1 cellular context compared by ENCODE assay signal in the genomic region with DNA sequence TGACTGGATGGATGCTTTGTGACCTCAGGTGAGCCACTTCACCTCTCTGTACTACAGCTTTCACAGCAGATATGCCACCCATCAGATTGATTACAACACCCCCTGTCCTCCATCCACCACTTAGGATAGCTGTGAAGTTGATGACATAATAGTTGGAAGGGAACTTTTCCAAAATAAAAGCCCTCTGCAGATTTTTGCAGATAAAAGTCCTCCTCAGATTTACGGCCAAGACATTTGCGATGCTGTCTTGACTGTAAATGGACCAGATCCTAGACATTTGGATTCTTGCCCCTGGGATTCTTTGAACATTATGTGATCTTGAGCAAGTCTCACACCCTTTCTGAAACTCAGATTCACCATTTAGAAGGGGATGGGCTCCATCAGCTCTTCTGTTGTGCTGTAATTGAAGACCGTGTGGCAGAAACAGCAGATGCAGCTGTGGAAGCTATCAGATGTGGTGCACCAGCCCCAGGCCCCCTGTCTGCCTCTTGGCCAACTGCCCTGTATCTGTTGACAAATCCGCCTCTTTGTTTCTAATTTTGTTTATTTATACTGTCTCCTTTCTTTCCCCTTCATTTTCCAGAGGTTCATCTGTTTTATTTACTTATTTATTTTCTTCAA.
TF ChIP-seq lines count a peak whose summit lies in the region.

No MANE protein-coding gene starts in this region.

TF ChIP-seq in HEK293, 187 proteins besides CTCF, POLR2A, EP300 and RAD21 (continued from another document):
- no peak for TF ChIP-seq ZNF658 (tag by site-specific recombination; IDR thresholded peaks at IDR 0.05)
